Comparison of ENCODE assay signal across 25 cellular contexts in genomic region chr20:48219306-48219705, GRCh38.
"Had no signal": no experiment of that assay in that cellular context is flagged by ENCODE, and none has a peak within 500 bp of the region (broad histone marks: within the 10 kb centered on the region; RNA-seq: fewer than 3 reads in every experiment).

No MANE protein-coding gene starts in this region.

- H3K9me3 ChIP-seq: stomach, suprapubic skin, testis, thoracic aorta, thyroid gland, tibial artery, transverse colon, upper lobe of left lung, upper lobe of right lung, uterus, vagina had no signal

- DNase-seq: stimulated activated CD4-positive, alpha-beta T cell treated with anti-CD3 and anti-CD28 coated beads, Interleukin-2, amount 100 ng/mL, for 48 hours; stimulated activated CD4-positive, alpha-beta T cell treated with anti-CD3 and anti-CD28 coated beads, Interleukin-4, amount 100 ng/mL, for 1 hour; stimulated activated CD4-positive, alpha-beta T cell treated with anti-CD3 and anti-CD28 coated beads, Interleukin-4, amount 100 ng/mL, for 24 hours; stimulated activated CD4-positive, alpha-beta T cell treated with anti-CD3 and anti-CD28 coated beads, Interleukin-4, amount 100 ng/mL, for 4 hours; stimulated activated CD8-positive, alpha-beta memory T cell treated with anti-CD3 and anti-CD28 coated beads, Interleukin-4, amount 100 ng/mL, for 48 hours; stimulated activated naive B cell treated with anti-CD40 and anti-IgM and Interleukin-4, amounts not matched to agents 10 μg/mL and 1 μg/mL and 100 μg/mL, for 72 hours; stimulated activated naive CD4-positive, alpha-beta T cell; stimulated activated naive CD4-positive, alpha-beta T cell treated with Interleukin-2 at 50 U/mL for 16 hours; stimulated activated naive CD8-positive, alpha-beta T cell treated with anti-CD3 and anti-CD28 coated beads, Interleukin-15, amount 100 ng/mL, for 72 hours; stimulated activated naive CD8-positive, alpha-beta T cell treated with anti-CD3 and anti-CD28 coated beads, Interleukin-15, Interleukin-2, amounts not matched to agents 100 U/mL and 50 U/mL, for 24 hours; stomach; testis; thyroid gland; tibial artery; transverse colon; trophoblast cell; upper lobe of left lung; upper lobe of right lung; uterus had no signal

- ATAC-seq: stimulated activated effector memory CD8-positive, alpha-beta T cell treated with anti-CD3 and anti-CD28 coated beads, Interleukin-12 subunit alpha, Interleukin-12 subunit beta, amount 100 ng/mL, for 72 hours; stimulated activated memory B cell treated with anti-CD40 and anti-IgM and Interleukin-4, amounts not matched to agents 10 μg/mL and 1 μg/mL and 100 μg/mL, for 72 hours; stimulated activated naive B cell treated with anti-CD40 and anti-IgM and Interleukin-4, amounts not matched to agents 10 μg/mL and 1 μg/mL and 100 μg/mL, for 72 hours; stimulated activated naive CD8-positive, alpha-beta T cell treated with anti-CD3 and anti-CD28 coated beads, Interleukin-15, amount 100 ng/mL, for 72 hours; stimulated activated naive CD8-positive, alpha-beta T cell treated with anti-CD3 and anti-CD28 coated beads, Interleukin-15, Interleukin-2, amounts not matched to agents 100 U/mL and 50 U/mL, for 24 hours; upper lobe of right lung had no signal

- H3K27ac ChIP-seq: stomach, suprapubic skin, testis, thoracic aorta, thyroid gland, tibial artery, tibial nerve, transverse colon, upper lobe of left lung, upper lobe of right lung, uterus, vagina had no signal

- H3K4me3 ChIP-seq: stomach, suprapubic skin, testis, thoracic aorta, thyroid gland, tibial artery, tibial nerve, transverse colon, upper lobe of left lung, upper lobe of right lung, uterus, vagina had no signal

- H3K36me3 ChIP-seq: stomach, suprapubic skin, thoracic aorta, thyroid gland, tibial artery, tibial nerve, transverse colon, upper lobe of left lung, upper lobe of right lung, uterus, vagina had no signal

- H3K27me3 ChIP-seq: stomach, testis, thyroid gland, tibial nerve, transverse colon, upper lobe of left lung, upper lobe of right lung, uterus, vagina had no signal

- H3K4me1 ChIP-seq: stomach, suprapubic skin, testis, thyroid gland, tibial artery, tibial nerve, transverse colon, upper lobe of left lung, upper lobe of right lung, uterus, vagina had no signal
